ENCODE assay signal across 25 cellular contexts in genomic region chr2:150171065-150171548, GRCh38.
"Had no signal": no experiment of that assay in that cellular context is flagged by ENCODE, and none has a peak within 500 bp of the region (broad histone marks: within the 10 kb centered on the region; RNA-seq: fewer than 3 reads in every experiment).

No MANE protein-coding gene starts in this region.

- H3K4me3 ChIP-seq: coronary artery, esophagus muscularis mucosa, heart right ventricle, prostate gland, right atrium auricular region, sigmoid colon, suprapubic skin, thyroid gland had no signal

- H3K27ac Mint-ChIP-seq: immature natural killer cell; naive thymus-derived CD8-positive, alpha-beta T cell; nephron progenitor cell; stimulated activated memory B cell treated with anti-CD40 and anti-IgM and Interleukin-4, amounts not matched to agents 10 μg/mL and 1 μg/mL and 100 μg/mL, for 72 hours; stimulated activated naive CD8-positive, alpha-beta T cell treated with anti-CD3 and anti-CD28 coated beads, Interleukin-15, Interleukin-2, amounts not matched to agents 100 ng/mL and 50 ng/mL, for 24 hours; type B pancreatic cell had no signal

- H3K36me3 Mint-ChIP-seq: immature natural killer cell; naive thymus-derived CD8-positive, alpha-beta T cell; stimulated activated memory B cell treated with anti-CD40 and anti-IgM and Interleukin-4, amounts not matched to agents 10 μg/mL and 1 μg/mL and 100 μg/mL, for 72 hours; type B pancreatic cell had no signal

- H3K27me3 ChIP-seq: esophagus muscularis mucosa, heart right ventricle, right atrium auricular region, sigmoid colon, suprapubic skin, thyroid gland had no signal

- H3K27ac ChIP-seq: coronary artery, esophagus muscularis mucosa, heart right ventricle, prostate gland, right atrium auricular region, sigmoid colon, suprapubic skin, thyroid gland had no signal

- H3K4me1 Mint-ChIP-seq: immature natural killer cell; naive thymus-derived CD8-positive, alpha-beta T cell; stimulated activated memory B cell treated with anti-CD40 and anti-IgM and Interleukin-4, amounts not matched to agents 10 μg/mL and 1 μg/mL and 100 μg/mL, for 72 hours had no signal

- H3K36me3 ChIP-seq: esophagus muscularis mucosa, heart right ventricle, prostate gland, right atrium auricular region, sigmoid colon, suprapubic skin, thyroid gland had no signal

- H3K4me3 Mint-ChIP-seq: immature natural killer cell; naive thymus-derived CD8-positive, alpha-beta T cell; nephron progenitor cell; stimulated activated memory B cell treated with anti-CD40 and anti-IgM and Interleukin-4, amounts not matched to agents 10 μg/mL and 1 μg/mL and 100 μg/mL, for 72 hours; stimulated activated naive CD8-positive, alpha-beta T cell treated with anti-CD3 and anti-CD28 coated beads, Interleukin-15, Interleukin-2, amounts not matched to agents 100 ng/mL and 50 ng/mL, for 24 hours; type B pancreatic cell had no signal

- ATAC-seq: heart right ventricle; left colon; naive thymus-derived CD8-positive, alpha-beta T cell; stimulated activated memory B cell treated with anti-CD40 and anti-IgM and Interleukin-4, amounts not matched to agents 10 μg/mL and 1 μg/mL and 100 μg/mL, for 72 hours had no signal

- H3K27me3 Mint-ChIP-seq: naive thymus-derived CD8-positive, alpha-beta T cell; stimulated activated memory B cell treated with anti-CD40 and anti-IgM and Interleukin-4, amounts not matched to agents 10 μg/mL and 1 μg/mL and 100 μg/mL, for 72 hours; stimulated activated naive CD8-positive, alpha-beta T cell treated with anti-CD3 and anti-CD28 coated beads, Interleukin-15, Interleukin-2, amounts not matched to agents 100 ng/mL and 50 ng/mL, for 24 hours; type B pancreatic cell had no signal

- H3K9me3 ChIP-seq: heart right ventricle, prostate gland, right atrium auricular region, sigmoid colon, suprapubic skin, thyroid gland had no signal

- H3K4me1 ChIP-seq: prostate gland had no signal

- DNase-seq: dermis blood vessel endothelial cell; effector memory CD4-positive, alpha-beta T cell; foreskin melanocyte; glutamatergic neuron; hypothalamus; immature natural killer cell; islet precursor cell; kidney glomerular epithelial cell; left colon; mammary epithelial cell; naive thymus-derived CD8-positive, alpha-beta T cell; nephron progenitor cell; nucleus accumbens; sigmoid colon; stimulated activated CD4-positive, alpha-beta T cell treated with anti-CD3 and anti-CD28 coated beads, Interleukin-4, amount 100 ng/mL, for 4 hours; thyroid gland had no signal

- H3K9me3 Mint-ChIP-seq: type B pancreatic cell had no signal
